1 cellular context compared by ENCODE assay signal in genomic region chr16:57998484-57998883, GRCh38.
TF ChIP-seq lines count a peak whose summit lies in the region.

No MANE protein-coding gene starts in this region.

TF ChIP-seq in HepG2, 621 proteins besides CTCF, POLR2A, EP300 and RAD21:
- TF ChIP-seq ZNF263 (CRISPR knock-in tag; IDR thresholded peaks at IDR 0.05) (peak; percentile 78), ZNF891 (CRISPR knock-in tag; IDR thresholded peaks at IDR 0.05) (no peak), TMF1 (CRISPR knock-in tag; IDR thresholded peaks at IDR 0.05; ENCODE audit: low read depth) (no peak), ZNF768 (CRISPR knock-in tag; IDR thresholded peaks at IDR 0.05) (peak; percentile 72)
